In the genomic region with DNA sequence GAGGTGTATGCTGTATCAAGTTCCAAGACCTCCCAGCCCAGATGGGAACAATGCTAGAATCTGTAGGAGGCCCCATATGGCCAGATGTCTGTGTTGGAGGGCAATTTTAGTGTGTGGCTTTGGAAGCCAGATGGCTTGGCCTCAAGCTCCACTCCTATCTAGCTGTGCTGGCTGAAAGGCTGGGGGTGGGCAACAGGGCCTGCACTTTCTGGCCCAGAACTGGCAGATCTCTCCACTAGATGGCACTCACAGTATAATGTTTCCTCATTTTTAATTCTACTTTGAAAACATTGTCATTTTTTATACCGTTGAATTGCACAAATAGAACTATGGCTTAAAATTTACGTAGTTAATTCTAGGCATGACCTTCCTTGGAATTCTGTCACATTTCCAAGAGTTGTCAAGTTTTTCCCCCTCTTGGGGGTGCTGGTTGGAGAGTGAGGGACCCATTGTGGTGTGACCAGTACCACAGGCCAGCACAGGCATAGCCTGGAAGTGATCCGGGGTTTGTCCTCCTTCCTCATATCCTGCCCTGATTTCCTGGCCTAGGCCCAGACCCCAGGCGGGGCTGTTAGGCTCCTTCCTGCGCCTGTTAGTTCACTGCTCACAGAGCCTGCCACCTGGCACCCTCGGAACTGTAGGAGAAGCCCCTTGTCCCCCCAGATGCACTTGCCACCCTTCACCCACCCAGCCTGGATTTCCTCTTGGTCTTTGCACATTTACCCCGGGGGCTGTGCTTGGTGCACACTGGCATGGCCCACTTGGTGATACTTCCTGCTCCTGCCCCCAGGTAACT, we compare ENCODE assay signal across 8 cellular contexts. TPM values are rescaled to one million over a fixed set of nuclear protein-coding genes. Genes with fewer than 3 reads are reported as not detected.
DNase-seq lines count a peak whose midpoint lies in the region; ATAC-seq and TF ChIP-seq lines count a peak whose summit lies in the region.

No MANE protein-coding gene starts in this region.

- H3K4me2 ChIP-seq in trophoblast cell (ENCODE audit: low read length): no peak overlapping the region

- no peak overlapping the region for H3K23ac ChIP-seq in trophoblast cell (ENCODE audit: low read length)

- H3K79me1 ChIP-seq in trophoblast cell (ENCODE audit: low read length): no peaks in the 10 kb centered on the region

- no peaks in the 10 kb centered on the region for H3K36me3 Mint-ChIP-seq in activated CD4-positive, alpha-beta memory T cell treated with anti-CD3 and anti-CD28 coated beads, Interleukin-2, amount 10 ng/mL, durations not matched to agents 7 days and 5 days (ENCODE audit: low read depth)

- no peak overlapping the region for H4K91ac ChIP-seq in trophoblast cell (ENCODE audit: low read depth, low read length)

- H3K4ac ChIP-seq in trophoblast cell (ENCODE audit: low read depth, low read length): no peak overlapping the region

- CTCF ChIA-PET in activated CD4-positive, alpha-beta memory T cell treated with anti-CD3 and anti-CD28 coated beads, Interleukin-2, amount 10 ng/mL, durations not matched to agents 7 days and 5 days (lab: Charles Lee): interaction anchor here (1.1 to 9.9 kb wide), 3 partner anchors 55 to 105 kb away, joined by 3 to 98 read pairs (median 4); no protein-coding TSS in a partner anchor

- H3K36me3 ChIP-seq in trophoblast cell (ENCODE audit: control insufficient read depth in 1 of 2, insufficient read depth in 2 of 2, low read length in 2 of 2): no peaks in the 10 kb centered on the region

- no peaks in the 10 kb centered on the region for H3K27me3 ChIP-seq in trophoblast cell (ENCODE audit: insufficient read depth, low read length)

- no CpG with 5 or more reads among the region's 7 CpGs for WGBS in trophoblast cell (ENCODE audit: extremely low coverage, insufficient coverage, insufficient read length)

- no peaks in the 10 kb centered on the region for H3K79me2 ChIP-seq in trophoblast cell (ENCODE audit: control insufficient read depth, insufficient read depth, low read length, poor library complexity)

- POLR2A ChIA-PET in activated CD4-positive, alpha-beta memory T cell treated with anti-CD3 and anti-CD28 coated beads, Interleukin-2, amount 10 ng/mL, durations not matched to agents 7 days and 5 days (lab: Charles Lee): interaction anchor here (0.8 kb wide), 1 partner anchor 104 kb away, joined by 3 read pairs; no protein-coding TSS in a partner anchor

- no peaks in the 10 kb centered on the region for H3K4me1 ChIP-seq in trophoblast cell (ENCODE audit: control insufficient read depth in 1 of 2, insufficient read depth in 2 of 2, low read length in 2 of 2)

- no peak overlapping the region for H2BK120ac ChIP-seq in trophoblast cell (ENCODE audit: insufficient read depth, low read length, poor library complexity)

- peak; percentile 65 for DNase-seq in AG08396 (ENCODE audit: low spot score)
- peak; percentile 42 for DNase-seq in NCI-H146 treated with DMSO at 0.1 percent for 48 hours (lab: John Stamatoyannopoulos, UW; ENCODE audit: unreplicated experiment)
- peak; percentile 22 for DNase-seq in activated CD4-positive, alpha-beta memory T cell treated with anti-CD3 and anti-CD28 coated beads, Interleukin-2, amount 10 ng/mL, durations not matched to agents 7 days and 5 days
- peak; percentile 64 for DNase-seq in glomerular visceral epithelial cell (ENCODE audit: extremely low spot score)
- DNase-seq in trophoblast cell: peak; percentile 12 to 61
- no peak for DNase-seq in T1000 (lab: John Stamatoyannopoulos, UW)

- no peak overlapping the region for H3K27ac Mint-ChIP-seq in activated CD4-positive, alpha-beta memory T cell treated with anti-CD3 and anti-CD28 coated beads, Interleukin-2, amount 10 ng/mL, durations not matched to agents 7 days and 5 days

- no peak overlapping the region for H4K12ac ChIP-seq in trophoblast cell (ENCODE audit: low read depth, low read length)

- H2BK12ac ChIP-seq in trophoblast cell (ENCODE audit: low read length): no peak overlapping the region

- H3K4me3 ChIP-seq in trophoblast cell (ENCODE audit: low read depth, low read length): no peak overlapping the region

- H2BK5ac ChIP-seq in trophoblast cell (ENCODE audit: low read depth, low read length, poor library complexity): no peak overlapping the region

- peaks cover 2% of the 10 kb centered on the region for H3K27me3 Mint-ChIP-seq in activated CD4-positive, alpha-beta memory T cell treated with anti-CD3 and anti-CD28 coated beads, Interleukin-2, amount 10 ng/mL, durations not matched to agents 7 days and 5 days

- no peak overlapping the region for H3K9ac ChIP-seq in trophoblast cell (ENCODE audit: low read length)

- no peaks in the 10 kb centered on the region for H3K4me1 Mint-ChIP-seq in activated CD4-positive, alpha-beta memory T cell treated with anti-CD3 and anti-CD28 coated beads, Interleukin-2, amount 10 ng/mL, durations not matched to agents 7 days and 5 days

- no peak overlapping the region for H2AFZ ChIP-seq in trophoblast cell (ENCODE audit: insufficient read depth, low read length, poor library complexity)

- no peak overlapping the region for H2AK5ac ChIP-seq in trophoblast cell (ENCODE audit: low read length)

- no peak overlapping the region for H3K27ac ChIP-seq in trophoblast cell (ENCODE audit: low read depth, low read length)

- no peak overlapping the region for H3K18ac ChIP-seq in trophoblast cell (ENCODE audit: low read length)

- H3K9me3 ChIP-seq in trophoblast cell (ENCODE audit: insufficient read depth, low read depth, low read length): no peaks in the 10 kb centered on the region

- no peak overlapping the region for H4K8ac ChIP-seq in trophoblast cell (ENCODE audit: low read depth, low read length)

- peak; percentile 71 for TF ChIP-seq CTCF in GM12872 (IDR thresholded peaks at IDR 0.05; ENCODE audit: insufficient read depth, low read depth, low read length)

- no peak overlapping the region for H3K14ac ChIP-seq in trophoblast cell (ENCODE audit: low read length)

- H3K4me3 Mint-ChIP-seq in activated CD4-positive, alpha-beta memory T cell treated with anti-CD3 and anti-CD28 coated beads, Interleukin-2, amount 10 ng/mL, durations not matched to agents 7 days and 5 days: no peak overlapping the region

- ATAC-seq in HG03108 (IDR thresholded peaks at IDR 0.05; ENCODE audit: unreplicated experiment): no peak

- H3K9me3 Mint-ChIP-seq in activated CD4-positive, alpha-beta memory T cell treated with anti-CD3 and anti-CD28 coated beads, Interleukin-2, amount 10 ng/mL, durations not matched to agents 7 days and 5 days: no peaks in the 10 kb centered on the region

RNA-seq across cellular contexts. Expression of gene ARHGAP22, which starts 52.9 kb away (rescaled TPM):
- total RNA-seq in activated CD4-positive, alpha-beta memory T cell treated with anti-CD3 and anti-CD28 coated beads, Interleukin-2, amount 10 ng/mL, durations not matched to agents 7 days and 5 days: under 1 TPM in 1 of 2 experiments, not detected in 1; 0.25 TPM
- polyA plus RNA-seq in trophoblast cell (2013): 0.18 and 0.36 TPM in 2 replicates
